17 cellular contexts compared by ENCODE assay signal in genomic region chr13:51776179-51776578, GRCh38. TPM values are rescaled to one million over a fixed set of nuclear protein-coding genes. Genes with fewer than 3 reads are reported as not detected.
DNase-seq lines count a peak whose midpoint lies in the region; ATAC-seq, FAIRE-seq and TF ChIP-seq lines count a peak whose summit lies in the region.
"Had no signal": no experiment of that assay in that cellular context is flagged by ENCODE, and none has a peak within 500 bp of the region (broad histone marks: within the 10 kb centered on the region; RNA-seq: fewer than 3 reads in every experiment).

No MANE protein-coding gene starts in this region.

- H3K36me3 ChIP-seq in pancreas = no peaks in the 10 kb centered on the region

- FAIRE-seq in pancreas (lab: Jason Lieb, UNC) = no peak
- FAIRE-seq: G401.6, GM12892, H1 had no signal

- peak overlapping the region; percentile 78 for H3K27ac Mint-ChIP-seq in activated T-helper 17 cell treated with anti-CD3 and anti-CD28 coated beads, Interleukin-2, amount 50 U/mL, for 72 hours
- peak overlapping the region in 1 of 2 donors; percentile 38 for H3K27ac Mint-ChIP-seq in effector memory CD8-positive, alpha-beta T cell
- H3K27ac Mint-ChIP-seq: CD4-positive, CD25-positive, alpha-beta regulatory T cell; CD8-positive, alpha-beta T cell had no signal

- ATAC-seq in activated T-helper 17 cell treated with anti-CD3 and anti-CD28 coated beads, Interleukin-2, amount 50 U/mL, for 72 hours (replicated peaks) = no peak
- ATAC-seq in pancreas (no peak), GM21717 (IDR thresholded peaks at IDR 0.05; ENCODE audit: unreplicated experiment) (no peak)
- ATAC-seq in effector memory CD8-positive, alpha-beta T cell (replicated peaks) = no peak
- ATAC-seq: CD8-positive, alpha-beta T cell had no signal

- no peaks in the 10 kb centered on the region for H3K27me3 ChIP-seq in pancreas

- no peaks in the 10 kb centered on the region for H3K4me1 Mint-ChIP-seq in activated T-helper 17 cell treated with anti-CD3 and anti-CD28 coated beads, Interleukin-2, amount 50 U/mL, for 72 hours
- H3K4me1 Mint-ChIP-seq in effector memory CD8-positive, alpha-beta T cell (ENCODE audit: low read depth in 2 of 2) = peaks cover 0 to 2% of the 10 kb centered on the region in 2 donors

- H3K27me3 Mint-ChIP-seq in activated T-helper 17 cell treated with anti-CD3 and anti-CD28 coated beads, Interleukin-2, amount 50 U/mL, for 72 hours = no peaks in the 10 kb centered on the region
- H3K27me3 Mint-ChIP-seq in effector memory CD8-positive, alpha-beta T cell = no peaks in the 10 kb centered on the region

- no peaks in the 10 kb centered on the region for H3K9me3 ChIP-seq in pancreas
- H3K9me3 ChIP-seq: Caco-2 had no signal

- H3K4me1 ChIP-seq in pancreas = peaks cover 41 to 53% (median 48%) of the 10 kb centered on the region in 3 donors
- H3K4me1 ChIP-seq: Caco-2 had no signal

- H3K9me3 Mint-ChIP-seq in activated T-helper 17 cell treated with anti-CD3 and anti-CD28 coated beads, Interleukin-2, amount 50 U/mL, for 72 hours = no peaks in the 10 kb centered on the region
- H3K9me3 Mint-ChIP-seq in effector memory CD8-positive, alpha-beta T cell = no peaks in the 10 kb centered on the region
- H3K9me3 Mint-ChIP-seq: CD4-positive, CD25-positive, alpha-beta regulatory T cell; CD8-positive, alpha-beta T cell had no signal

- WGBS in pancreas, 2 donors = 49 to 52% methylated on average over 7 of the region's 7 CpGs

- no peak overlapping the region for H3K4me3 Mint-ChIP-seq in activated T-helper 17 cell treated with anti-CD3 and anti-CD28 coated beads, Interleukin-2, amount 50 U/mL, for 72 hours
- H3K4me3 Mint-ChIP-seq in effector memory CD8-positive, alpha-beta T cell = no peak overlapping the region
- H3K4me3 Mint-ChIP-seq: CD4-positive, CD25-positive, alpha-beta regulatory T cell; CD8-positive, alpha-beta T cell had no signal

- peak overlapping the region in 1 of 4 donors; percentile 9 for H3K4me3 ChIP-seq in pancreas

- peaks cover 5% of the 10 kb centered on the region for H3K36me3 Mint-ChIP-seq in activated T-helper 17 cell treated with anti-CD3 and anti-CD28 coated beads, Interleukin-2, amount 50 U/mL, for 72 hours (ENCODE audit: low read depth)
- H3K36me3 Mint-ChIP-seq in effector memory CD8-positive, alpha-beta T cell (ENCODE audit: insufficient read depth) = peaks cover 5% of the 10 kb centered on the region

- intact Hi-C loops in pancreas (cut with DNase I) = no loop called here

- DNase-seq in NCI-H2171 (lab: John Stamatoyannopoulos, UW) (peak; percentile 19), pancreas (peak in 4 of 6 donors; percentile 53 to 71 (median 62)), NCI-H2029 treated with DMSO at 0.1 percent for 48 hours (lab: John Stamatoyannopoulos, UW) (no peak)
- DNase-seq in effector memory CD8-positive, alpha-beta T cell = no peak
- DNase-seq: C1 segment of cervical spinal cord; Caco-2; CD4-positive, CD25-positive, alpha-beta regulatory T cell; CD8-positive, alpha-beta T cell; DMS153; DND-41; H7; HCEC 1CT had no signal

- peak overlapping the region in 2 of 4 donors; percentile 84 to 88 for H3K27ac ChIP-seq in pancreas

- no peak for TF ChIP-seq CTCF in pancreas (IDR thresholded peaks at IDR 0.05)

RNA-seq across cellular contexts. Expression of gene DHRS12, which starts 27.8 kb away (rescaled TPM):
- total RNA-seq in activated T-helper 17 cell treated with anti-CD3 and anti-CD28 coated beads, Interleukin-2, amount 50 U/mL, for 72 hours = 1 to 10 TPM; 5.0 to 9.6 TPM
- 10 to 100 TPM; 13.8 to 34.6 (median 22.9) TPM for total RNA-seq in pancreas
- 10 to 100 TPM; 31.3 to 39.4 TPM for polyA plus RNA-seq in pancreas

Comparison
In these comparisons a context has a peak if more than half of its experiments do, and no peak if none do; other contexts are left out.
1. DNase-seq: peak in NCI-H2171 (single experiment) and pancreas (4 of 6); none in effector memory CD8-positive, alpha-beta T cell (0 of 3) and NCI-H2029 treated with DMSO at 0.1 percent for 48 hours (single experiment).